ENCODE assay signal across 8 cellular contexts in genomic region chr4:48341776-48342558, GRCh38. TPM values are rescaled to one million over a fixed set of nuclear protein-coding genes. Genes with fewer than 3 reads are reported as not detected.
DNase-seq lines count a peak whose midpoint lies in the region; ATAC-seq and TF ChIP-seq lines count a peak whose summit lies in the region.

No MANE protein-coding gene starts in this region.

- H3K9me3 Mint-ChIP-seq in activated naive CD4-positive, alpha-beta T cell treated with anti-CD3 and anti-CD28 coated beads, Interleukin-2, amount 10 ng/mL, durations not matched to agents 7 days and 5 days, result no peaks in the 10 kb centered on the region
- no peaks in the 10 kb centered on the region for H3K9me3 Mint-ChIP-seq in osteocyte (ENCODE audit: unreplicated experiment)

- no peaks in the 10 kb centered on the region for H3K9me3 ChIP-seq in upper lobe of left lung

- TF ChIP-seq EP300 in upper lobe of left lung (IDR thresholded peaks at IDR 0.05), result no peak

- H3K27me3 ChIP-seq in upper lobe of left lung, result no peaks in the 10 kb centered on the region

- TF ChIP-seq CTCF in AG04449 (IDR thresholded peaks at IDR 0.05; ENCODE audit: insufficient read depth, low read length, missing control alignments) (no peak), osteocyte (IDR thresholded peaks at IDR 0.05) (no peak), upper lobe of left lung (IDR thresholded peaks at IDR 0.05) (no peak)

- H3K27ac Mint-ChIP-seq in activated naive CD4-positive, alpha-beta T cell treated with anti-CD3 and anti-CD28 coated beads, Interleukin-2, amount 10 ng/mL, durations not matched to agents 7 days and 5 days, result peak overlapping the region; percentile 96
- H3K27ac Mint-ChIP-seq in osteocyte (ENCODE audit: unreplicated experiment), result peak overlapping the region; percentile 97

- POLR2A ChIA-PET in AG04449 (lab: Yijun Ruan, JAX), result interaction anchor here (0.9 to 1.5 kb wide), 4 partner anchors 9 to 15 kb away, joined by 3 to 6 read pairs (median 3); no protein-coding TSS in a partner anchor

- intact Hi-C loops in head of caudate nucleus (cut with DNase I), result loop anchor here (10.0 kb wide), 1 partner anchor 203 kb away; no protein-coding TSS in a partner anchor

- no peak for DNase-seq in AG04449 (ENCODE audit: low read depth, low spot score)
- DNase-seq in activated naive CD4-positive, alpha-beta T cell treated with anti-CD3 and anti-CD28 coated beads, Interleukin-2, amount 10 ng/mL, durations not matched to agents 7 days and 5 days, result peak; percentile 60
- DNase-seq in head of caudate nucleus, result peak in 40 of 42 donors; percentile 4 to 76 (median 48)
- DNase-seq in osteocyte (ENCODE audit: extremely low spot score, unreplicated experiment), result peak; percentile 91
- peak; percentile 45 to 94 for DNase-seq in upper lobe of left lung

- CTCF ChIA-PET in AG04449 (lab: Yijun Ruan, JAX), result interaction anchor here (1.3 to 1.6 kb wide), 2 partner anchors 12 to 19 kb away, joined by 3 to 5 read pairs; no protein-coding TSS in a partner anchor
- CTCF ChIA-PET in activated naive CD4-positive, alpha-beta T cell treated with anti-CD3 and anti-CD28 coated beads, Interleukin-2, amount 10 ng/mL, durations not matched to agents 7 days and 5 days (lab: Charles Lee), result interaction anchor here (0.8 kb wide), 1 partner anchor 34 kb away, joined by 3 read pairs; no protein-coding TSS in a partner anchor

- H3K4me3 ChIP-seq in AG04449 (ENCODE audit: low read depth, low read length) (peak overlapping the region; percentile 80), upper lobe of left lung (peak overlapping the region; percentile 71 to 95 (median 76))

- TF ChIP-seq POLR2A in upper lobe of left lung (IDR thresholded peaks at IDR 0.05), result peak in 1 of 4 donors; percentile 5

- ATAC-seq in GM18861 (IDR thresholded peaks at IDR 0.05; ENCODE audit: unreplicated experiment) (peak; percentile 7), HG03095 (IDR thresholded peaks at IDR 0.05; ENCODE audit: unreplicated experiment) (peak; percentile 27), upper lobe of left lung (ENCODE audit: low FRiP score in 2 of 2) (peak in 1 of 2 donors; percentile 72)

- peaks cover 24 to 51% (median 35%) of the 10 kb centered on the region in 4 donors for H3K4me1 ChIP-seq in upper lobe of left lung

- H3K36me3 ChIP-seq in upper lobe of left lung, result no peaks in the 10 kb centered on the region

- 0 to 1% methylated on average over 15 to 57 of the region's 63 CpGs for WGBS in upper lobe of left lung, 2 donors

- H3K36me3 Mint-ChIP-seq in activated naive CD4-positive, alpha-beta T cell treated with anti-CD3 and anti-CD28 coated beads, Interleukin-2, amount 10 ng/mL, durations not matched to agents 7 days and 5 days, result peaks cover 10% of the 10 kb centered on the region
- no peaks in the 10 kb centered on the region for H3K36me3 Mint-ChIP-seq in osteocyte (ENCODE audit: unreplicated experiment)

- H3K27me3 Mint-ChIP-seq in activated naive CD4-positive, alpha-beta T cell treated with anti-CD3 and anti-CD28 coated beads, Interleukin-2, amount 10 ng/mL, durations not matched to agents 7 days and 5 days, result no peaks in the 10 kb centered on the region
- no peaks in the 10 kb centered on the region for H3K27me3 Mint-ChIP-seq in osteocyte (ENCODE audit: unreplicated experiment)

- peak overlapping the region; percentile 96 to 99 (median 98) for H3K27ac ChIP-seq in upper lobe of left lung

- peaks cover 59% of the 10 kb centered on the region for H3K4me1 Mint-ChIP-seq in activated naive CD4-positive, alpha-beta T cell treated with anti-CD3 and anti-CD28 coated beads, Interleukin-2, amount 10 ng/mL, durations not matched to agents 7 days and 5 days
- H3K4me1 Mint-ChIP-seq in osteocyte (ENCODE audit: unreplicated experiment), result peaks cover 60% of the 10 kb centered on the region

- peak overlapping the region; percentile 97 for H3K4me3 Mint-ChIP-seq in activated naive CD4-positive, alpha-beta T cell treated with anti-CD3 and anti-CD28 coated beads, Interleukin-2, amount 10 ng/mL, durations not matched to agents 7 days and 5 days
- H3K4me3 Mint-ChIP-seq in osteocyte (ENCODE audit: unreplicated experiment), result peak overlapping the region; percentile 96

TF ChIP-seq in PFSK-1, 5 proteins besides CTCF, POLR2A, EP300 and RAD21:
- no peak for TF ChIP-seq POLR2AphosphoS5 (IDR thresholded peaks at IDR 0.05; ENCODE audit: low read depth, low read length)
- 0 out of 2 replicates have a peak, but pooled peaks have one; percentile 5 for TF ChIP-seq SIN3A (IDR thresholded peaks at IDR 0.05; ENCODE audit: borderline replicate concordance, insufficient read depth, low read length)
- no peak for TF ChIP-seq FOXP2 (optimal IDR thresholded peaks at IDR 0.05; ENCODE audit: borderline replicate concordance, extremely low read depth, extremely low read length, insufficient read depth)
- no peak for TF ChIP-seq REST (IDR thresholded peaks at IDR 0.05; ENCODE audit: insufficient read depth in 1 of 2, low read depth in 2 of 2, low read length in 2 of 2)

RNA-seq across cellular contexts. Expression of gene SLAIN2, which starts 0.6 kb away (rescaled TPM):
- 25.0 TPM for polyA plus RNA-seq in PFSK-1 (2012; ENCODE audit: insufficient read length, low read depth)
- 70.1 and 82.7 TPM in 2 replicates for total RNA-seq in osteocyte
- 10 to 100 TPM; 20.6 to 90.9 (median 68.8) TPM for total RNA-seq in upper lobe of left lung
